ENCODE assay signal across 28 cellular contexts in genomic region chrX:10259716-10260115, GRCh38.
A peak's percentile ranks its signal among the peaks of the same experiment; 100 is the strongest.
DNase-seq lines count a peak whose midpoint lies in the region; ATAC-seq and TF ChIP-seq lines count a peak whose summit lies in the region.
"Had no signal": no experiment of that assay in that cellular context is flagged by ENCODE, and none has a peak within 500 bp of the region (broad histone marks: within the 10 kb centered on the region; RNA-seq: fewer than 3 reads in every experiment).

No MANE protein-coding gene starts in this region.

- H3K4me1 ChIP-seq in suprapubic skin, result no peaks in the 10 kb centered on the region
- H3K4me1 ChIP-seq: left ventricle myocardium inferior, right lobe of liver had no signal

- peaks cover 5% of the 10 kb centered on the region for H3K4me1 Mint-ChIP-seq in HFFc6 (ENCODE audit: low read depth)
- H3K4me1 Mint-ChIP-seq: stimulated activated naive CD8-positive, alpha-beta T cell treated with anti-CD3 and anti-CD28 coated beads, Interleukin-15, amount 100 ng/mL, for 72 hours had no signal

- H3K27ac ChIP-seq in suprapubic skin, result no peak overlapping the region
- H3K27ac ChIP-seq: BLaER1 treated with 17β-estradiol and CSF1 and Interleukin-3, amounts not matched to agents 10 nM and 100 nM; cardiac muscle cell; left ventricle myocardium inferior; right lobe of liver; VCaP had no signal

- H3K36me3 Mint-ChIP-seq in HFFc6 (ENCODE audit: low read depth), result no peaks in the 10 kb centered on the region

- no peaks in the 10 kb centered on the region for H3K9me3 ChIP-seq in suprapubic skin
- H3K9me3 ChIP-seq: A549, left ventricle myocardium inferior, right lobe of liver had no signal

- ATAC-seq in HG02938 (IDR thresholded peaks at IDR 0.05; ENCODE audit: unreplicated experiment) (no peak), GM18858 (IDR thresholded peaks at IDR 0.05; ENCODE audit: unreplicated experiment) (no peak)
- ATAC-seq: A549; right lobe of liver; stimulated activated naive CD8-positive, alpha-beta T cell treated with anti-CD3 and anti-CD28 coated beads, Interleukin-15, amount 100 ng/mL, for 72 hours had no signal

- no peak for TF ChIP-seq POLR2A in suprapubic skin (IDR thresholded peaks at IDR 0.05)

- no peak overlapping the region for H3K4me3 Mint-ChIP-seq in HFFc6
- H3K4me3 Mint-ChIP-seq: stimulated activated naive CD8-positive, alpha-beta T cell treated with anti-CD3 and anti-CD28 coated beads, Interleukin-15, amount 100 ng/mL, for 72 hours had no signal

- no peak for TF ChIP-seq CTCF in AG09319 (IDR thresholded peaks at IDR 0.05; ENCODE audit: low read depth, low read length)
- TF ChIP-seq CTCF in HFFc6 (IDR thresholded peaks at IDR 0.05), result no peak
- TF ChIP-seq CTCF in choroid plexus epithelial cell (conservative IDR thresholded peaks at IDR 0.05; ENCODE audit: low read depth, low read length), result no peak
- TF ChIP-seq CTCF in suprapubic skin (IDR thresholded peaks at IDR 0.05), result no peak

- H3K9me3 Mint-ChIP-seq in HFFc6, result no peaks in the 10 kb centered on the region
- H3K9me3 Mint-ChIP-seq: activated T-helper 2 cell treated with anti-CD3 and anti-CD28 coated beads, Interferon-gamma antibody, Interleukin-2, Interleukin-4, amounts not matched to agents 10 μg/mL and 5 μg/mL and 100 μg/mL, durations not matched to agents 14 hours and 24 hours and 36 hours; stimulated activated naive CD8-positive, alpha-beta T cell treated with anti-CD3 and anti-CD28 coated beads, Interleukin-15, amount 100 ng/mL, for 72 hours had no signal

- no peaks in the 10 kb centered on the region; the same call in 1 of the 2 replicates for H3K27me3 Mint-ChIP-seq in HFFc6 (ENCODE audit: insufficient read depth)
- H3K27me3 Mint-ChIP-seq: stimulated activated naive CD8-positive, alpha-beta T cell treated with anti-CD3 and anti-CD28 coated beads, Interleukin-15, amount 100 ng/mL, for 72 hours had no signal

- no peaks in the 10 kb centered on the region for H3K36me3 ChIP-seq in suprapubic skin
- H3K36me3 ChIP-seq: BLaER1 treated with 17β-estradiol and CSF1 and Interleukin-3, amounts not matched to agents 10 nM and 100 nM; cardiac muscle cell; left ventricle myocardium inferior; right lobe of liver had no signal

- H3K27ac Mint-ChIP-seq in HFFc6, result no peak overlapping the region; the same call in 1 of the 2 replicates
- H3K27ac Mint-ChIP-seq: activated T-helper 2 cell treated with anti-CD3 and anti-CD28 coated beads, Interferon-gamma antibody, Interleukin-2, Interleukin-4, amounts not matched to agents 10 μg/mL and 5 μg/mL and 100 μg/mL, durations not matched to agents 14 hours and 24 hours and 36 hours; stimulated activated naive CD8-positive, alpha-beta T cell treated with anti-CD3 and anti-CD28 coated beads, Interleukin-15, amount 100 ng/mL, for 72 hours had no signal

- no peaks in the 10 kb centered on the region for H3K27me3 ChIP-seq in suprapubic skin
- H3K27me3 ChIP-seq: cardiac muscle cell had no signal

- H3K4me3 ChIP-seq in choroid plexus epithelial cell (ENCODE audit: low read depth, low read length) (no peak overlapping the region), suprapubic skin (no peak overlapping the region)
- H3K4me3 ChIP-seq: A549; BLaER1 treated with 17β-estradiol and CSF1 and Interleukin-3, amounts not matched to agents 10 nM and 100 nM; cardiac muscle cell; left ventricle myocardium inferior; right lobe of liver had no signal

- 33% methylated on average over 1 of the region's 1 CpG for WGBS in suprapubic skin

- no peak for TF ChIP-seq EP300 in suprapubic skin (IDR thresholded peaks at IDR 0.05)

- peak; percentile 25 for DNase-seq in AG09319 (ENCODE audit: extremely low read depth, low read depth)
- DNase-seq in HFFc6, result peak; percentile 46
- peak; percentile 63 for DNase-seq in choroid plexus epithelial cell (ENCODE audit: low read depth)
- peak; percentile 17 for DNase-seq in hepatic stellate cell (ENCODE audit: low spot score)
- no peak for DNase-seq in suprapubic skin (ENCODE audit: low spot score in 2 of 2)
- DNase-seq in NCI-H1417 (lab: John Stamatoyannopoulos, UW), result no peak
- DNase-seq: activated CD4-positive, alpha-beta T cell treated with anti-CD3 and anti-CD28 coated beads for 4 hours; activated naive CD4-positive, alpha-beta T cell treated with anti-CD3 and anti-CD28 coated beads, Interleukin-2, amount 50 U/mL, for 16 hours; amygdala; cortex of kidney; GDM1; islet precursor cell; left ventricle myocardium inferior; mesenchymal stem cell; NCI-H1694; NCI-H446 treated with DMSO at 0.1 percent for 48 hours; right lobe of liver; stimulated activated CD4-positive, alpha-beta T cell treated with anti-CD3 and anti-CD28 coated beads, Interleukin-12 subunit alpha, Interleukin-12 subunit beta, amount 100 ng/mL, for 4 hours; stimulated activated CD4-positive, alpha-beta T cell treated with anti-CD3 and anti-CD28 coated beads, Interleukin-2, amount 100 ng/mL, for 48 hours; stimulated activated naive CD8-positive, alpha-beta T cell treated with anti-CD3 and anti-CD28 coated beads, Interleukin-15, amount 100 ng/mL, for 72 hours; T-helper 9 cell had no signal

Comparison
In these comparisons a context has a peak if more than half of its experiments do, and no peak if none do; other contexts are left out.
1. DNase-seq: peak in AG09319 (single experiment), HFFc6 (single experiment), choroid plexus epithelial cell (single experiment) and hepatic stellate cell (single experiment); none in suprapubic skin (0 of 2) and NCI-H1417 (0 of 3).